In genomic region chr1:28552482-28553228, GRCh38 we compare ENCODE assay signal across 1 cellular context.
TF ChIP-seq lines count a peak whose summit lies in the region.

TRNAU1AP (plus strand) TSS chr1:28553085; CDS start chr1:28553111, 26 bp downstream.

TF ChIP-seq in HCT116, 20 proteins besides CTCF, POLR2A, EP300 and RAD21 (continued from another document):
- TF ChIP-seq SIN3A (IDR thresholded peaks at IDR 0.05; ENCODE audit: low read depth) = peak; percentile 82; the same call in 1 of the 2 replicates
- no peak; the same call in 1 of the 2 replicates for TF ChIP-seq CBX3 (IDR thresholded peaks at IDR 0.05; ENCODE audit: low read depth)
- TF ChIP-seq MAX (IDR thresholded peaks at IDR 0.05) = peak; percentile 89
- TF ChIP-seq FOSL1 (IDR thresholded peaks at IDR 0.05; ENCODE audit: low read depth) = no peak
- TF ChIP-seq ATF3 (IDR thresholded peaks at IDR 0.05) = no peak
- peak; percentile 58; the same call in 1 of the 2 replicates for TF ChIP-seq ELF1 (IDR thresholded peaks at IDR 0.05; ENCODE audit: borderline replicate concordance, low read depth)
- TF ChIP-seq CEBPB (IDR thresholded peaks at IDR 0.05; ENCODE audit: low read depth) = no peak
- peak; percentile 44; the same call in 1 of the 2 replicates for TF ChIP-seq JUND (IDR thresholded peaks at IDR 0.05)
- TF ChIP-seq EZH2 (IDR thresholded peaks at IDR 0.05) = no peak
- TF ChIP-seq EZH2phosphoT487 (IDR thresholded peaks at IDR 0.05; ENCODE audit: borderline replicate concordance) = no peak
- TF ChIP-seq SP1 (IDR thresholded peaks at IDR 0.05; ENCODE audit: low read depth) = peak; percentile 97
- no peak for TF ChIP-seq EGR1 (IDR thresholded peaks at IDR 0.05; ENCODE audit: low read depth)
- no peak for TF ChIP-seq ZNF274 (IDR thresholded peaks at IDR 0.05; ENCODE audit: low read depth, low read length)
- no peak for TF ChIP-seq SRF (IDR thresholded peaks at IDR 0.05; ENCODE audit: low read depth)
- peak; percentile 91 for TF ChIP-seq POLR2AphosphoS5 (IDR thresholded peaks at IDR 0.05; ENCODE audit: low read depth, low read length)
- TF ChIP-seq TCF7L2 (IDR thresholded peaks at IDR 0.05; ENCODE audit: borderline replicate concordance, extremely low read depth, insufficient read depth, insufficient read length) = no peak
- no peak for TF ChIP-seq ZBTB33 (IDR thresholded peaks at IDR 0.05; ENCODE audit: extremely low read depth, insufficient replicate concordance, low read length)
- peak; percentile 61; the same call in 1 of the 2 replicates for TF ChIP-seq ZFX (IDR thresholded peaks at IDR 0.05)
- TF ChIP-seq YY1 (IDR thresholded peaks at IDR 0.05; ENCODE audit: extremely low read depth, insufficient replicate concordance, low read depth, low read length) = peak; percentile 94
